In genomic region chr10:73096041-73096451, GRCh38 we compare ENCODE assay signal across 8 cellular contexts. TPM values are rescaled to one million over a fixed set of nuclear protein-coding genes. Genes with fewer than 3 reads are reported as not detected.
DNase-seq lines count a peak whose midpoint lies in the region; ATAC-seq and TF ChIP-seq lines count a peak whose summit lies in the region.

No MANE protein-coding gene starts in this region.

- H3K9ac ChIP-seq in HUES64 (ENCODE audit: low read depth, low read length) (peak overlapping the region; percentile 95), adipocyte (ENCODE audit: low read length) (peak overlapping the region; percentile 99)

- POLR2A ChIA-PET in CD4-positive, alpha-beta memory T cell (lab: Charles Lee; ENCODE audit: partially characterized antibody) = interaction anchor here (0.5 to 3.6 kb wide), 23 partner anchors 11 to 1719 kb away, joined by 3 to 51 read pairs (median 6); partner anchors contain the start of genes ANXA7, CFAP70, DNAJB12 and DNAJC9

- H3K9me3 Mint-ChIP-seq in CD4-positive, alpha-beta memory T cell = peaks cover 0 to 4% (median 0%) of the 10 kb centered on the region in 8 donors

- intact Hi-C loops in CD4-positive, alpha-beta memory T cell (cut with micrococcal nuclease) = loop anchor here (1.0 to 10.0 kb wide), 9 partner anchors 14 to 529 kb away; partner anchors contain the start of genes ANXA7, CFAP70, DNAJC9 and ECD
- intact Hi-C loops in left ventricle myocardium inferior (cut with micrococcal nuclease) (no loop called here), vagina (cut with DNase I) (no loop called here)

- H3K27me3 ChIP-seq in CD4-positive, alpha-beta memory T cell (ENCODE audit: insufficient read depth, low read length) = no peaks in the 10 kb centered on the region
- no peaks in the 10 kb centered on the region; the same call in 1 of the 2 replicates for H3K27me3 ChIP-seq in HUES64 (ENCODE audit: insufficient read depth, low read length)
- H3K27me3 ChIP-seq in adipocyte (replicated peaks; ENCODE audit: control insufficient read depth, insufficient read depth, low read length) = no peaks in the 10 kb centered on the region
- no peaks in the 10 kb centered on the region for H3K27me3 ChIP-seq in left ventricle myocardium inferior (ENCODE audit: low read depth)
- H3K27me3 ChIP-seq in vagina = no peaks in the 10 kb centered on the region

- no peaks in the 10 kb centered on the region for H3K9me3 ChIP-seq in CD4-positive, alpha-beta memory T cell (ENCODE audit: control insufficient read depth in 1 of 2, low read length in 2 of 2)
- H3K9me3 ChIP-seq in HUES64 (ENCODE audit: insufficient read depth, low read depth, low read length) = no peaks in the 10 kb centered on the region
- H3K9me3 ChIP-seq in adipocyte (ENCODE audit: control insufficient read depth, low read length) = no peaks in the 10 kb centered on the region
- H3K9me3 ChIP-seq in left ventricle myocardium inferior (replicated peaks) = no peaks in the 10 kb centered on the region
- no peaks in the 10 kb centered on the region for H3K9me3 ChIP-seq in vagina

- DNase-seq in CD4-positive, alpha-beta memory T cell = peak; percentile 67 to 84 (median 71)
- DNase-seq in T follicular helper cell (ENCODE audit: low read depth) = peak; percentile 59
- peak; percentile 89 for DNase-seq in adipocyte (ENCODE audit: low read depth)
- peak; percentile 68 for DNase-seq in left ventricle myocardium inferior
- DNase-seq in putamen (ENCODE audit: low spot score) = peak; percentile 71
- DNase-seq in vagina (ENCODE audit: extremely low spot score in 2 of 2) = no peak

- peak overlapping the region; percentile 91 to 99 (median 96) for H3K27ac Mint-ChIP-seq in CD4-positive, alpha-beta memory T cell

- H3K36me3 ChIP-seq in CD4-positive, alpha-beta memory T cell (ENCODE audit: insufficient read depth, low read length) = no peaks in the 10 kb centered on the region
- H3K36me3 ChIP-seq in HUES64 (ENCODE audit: insufficient read depth, low read length) = no peaks in the 10 kb centered on the region; the same call in 1 of the 2 replicates
- no peaks in the 10 kb centered on the region for H3K36me3 ChIP-seq in adipocyte (ENCODE audit: control insufficient read depth, insufficient read depth, low read length, severe bottlenecking)
- H3K36me3 ChIP-seq in left ventricle myocardium inferior = peaks cover 6% of the 10 kb centered on the region
- H3K36me3 ChIP-seq in vagina = no peaks in the 10 kb centered on the region

- H3K27me3 Mint-ChIP-seq in CD4-positive, alpha-beta memory T cell = no peaks in the 10 kb centered on the region

- H3K4me3 ChIP-seq in CD4-positive, alpha-beta memory T cell (ENCODE audit: low read length in 2 of 2) = peak overlapping the region; percentile 52 to 95
- H3K4me3 ChIP-seq in HUES64 (ENCODE audit: low read length) (peak overlapping the region; percentile 82), adipocyte (ENCODE audit: low read length) (peak overlapping the region; percentile 92), left ventricle myocardium inferior (peak overlapping the region; percentile 78), vagina (peak overlapping the region; percentile 75)

- H3K4me1 ChIP-seq in CD4-positive, alpha-beta memory T cell (ENCODE audit: insufficient read depth, low read length) = peaks cover 22% of the 10 kb centered on the region
- H3K4me1 ChIP-seq in HUES64 (ENCODE audit: insufficient read depth, low read length) (peaks cover 16% of the 10 kb centered on the region), adipocyte (ENCODE audit: control insufficient read depth, insufficient read depth, low read length) (peaks cover 33% of the 10 kb centered on the region), left ventricle myocardium inferior (peaks cover 69% of the 10 kb centered on the region), vagina (peaks cover 10% of the 10 kb centered on the region)

- no peak for TF ChIP-seq CTCF in left ventricle myocardium inferior (IDR thresholded peaks at IDR 0.05; ENCODE audit: borderline replicate concordance)
- TF ChIP-seq CTCF in vagina (IDR thresholded peaks at IDR 0.05) = no peak

- H3K27ac ChIP-seq in CD4-positive, alpha-beta memory T cell (ENCODE audit: low read depth, low read length) = peak overlapping the region; percentile 87
- H3K27ac ChIP-seq in HUES64 (ENCODE audit: low read depth, low read length) = peak overlapping the region; percentile 73
- peak overlapping the region; percentile 95 for H3K27ac ChIP-seq in left ventricle myocardium inferior (replicated peaks)
- H3K27ac ChIP-seq in vagina = peak overlapping the region; percentile 95

- H3K4me3 Mint-ChIP-seq in CD4-positive, alpha-beta memory T cell = peak overlapping the region; percentile 87 to 96 (median 94)

- peak in 1 of 2 donors; percentile 15 for TF ChIP-seq POLR2A in vagina (IDR thresholded peaks at IDR 0.05)

- peaks cover 4 to 16% of the 10 kb centered on the region in 2 donors for H3K36me3 Mint-ChIP-seq in CD4-positive, alpha-beta memory T cell

- WGBS in HUES64 = under 1% methylated on average over 29 of the region's 29 CpGs

- CTCF ChIA-PET in CD4-positive, alpha-beta memory T cell (lab: Charles Lee; ENCODE audit: partially characterized antibody) = interaction anchor here (0.8 to 6.8 kb wide), 23 partner anchors 11 to 743 kb away, joined by 3 to 158 read pairs (median 6); partner anchors contain the start of genes ECD, FAM149B1, MRPS16 and NUDT13

- ATAC-seq in GM19463 (IDR thresholded peaks at IDR 0.05; ENCODE audit: unreplicated experiment) = peak; percentile 29

- peaks cover 14 to 56% (median 29%) of the 10 kb centered on the region in 4 donors for H3K4me1 Mint-ChIP-seq in CD4-positive, alpha-beta memory T cell

RNA-seq across cellular contexts. Expression of gene P4HA1, which starts 0.6 kb away (rescaled TPM):
- total RNA-seq in CD4-positive, alpha-beta memory T cell = 10 to 100 TPM; 17.8 to 18.6 TPM
- polyA plus RNA-seq in CD4-positive, alpha-beta memory T cell = 10 to 100 TPM; 22.9 to 41.4 TPM
- 17.7 TPM for polyA plus RNA-seq in HUES64 (2013, experiment 1 of 2)
- 32.3 TPM for polyA plus RNA-seq in HUES64 (2013, experiment 2 of 2)
- total RNA-seq in left ventricle myocardium inferior (97.1 TPM), vagina (12.5 TPM)

RNA-seq across cellular contexts. Expression of gene NUDT13, which starts 14.2 kb away (rescaled TPM):
- total RNA-seq in CD4-positive, alpha-beta memory T cell = 1 to 10 TPM; 2.5 to 2.9 TPM
- polyA plus RNA-seq in CD4-positive, alpha-beta memory T cell = 1 to 10 TPM; 1.4 to 1.6 TPM
- polyA plus RNA-seq in HUES64 (2013, experiment 1 of 2) = 1.2 TPM
- 1.3 TPM for polyA plus RNA-seq in HUES64 (2013, experiment 2 of 2)
- total RNA-seq in left ventricle myocardium inferior (5.6 TPM), vagina (2.9 TPM)

Comparison
In these comparisons a context has a peak if more than half of its experiments do, and no peak if none do; other contexts are left out.
1. DNase-seq: peak in CD4-positive, alpha-beta memory T cell (5 of 5), T follicular helper cell (single experiment), adipocyte (single experiment), left ventricle myocardium inferior (single experiment) and putamen (single experiment); none in vagina (0 of 2).
2. Peak in every context shown above with its lines, with median percentiles within 50 percentile points of each other: H3K27ac ChIP-seq and H3K4me3 ChIP-seq.